1 cellular context compared by ENCODE assay signal in the genomic region with DNA sequence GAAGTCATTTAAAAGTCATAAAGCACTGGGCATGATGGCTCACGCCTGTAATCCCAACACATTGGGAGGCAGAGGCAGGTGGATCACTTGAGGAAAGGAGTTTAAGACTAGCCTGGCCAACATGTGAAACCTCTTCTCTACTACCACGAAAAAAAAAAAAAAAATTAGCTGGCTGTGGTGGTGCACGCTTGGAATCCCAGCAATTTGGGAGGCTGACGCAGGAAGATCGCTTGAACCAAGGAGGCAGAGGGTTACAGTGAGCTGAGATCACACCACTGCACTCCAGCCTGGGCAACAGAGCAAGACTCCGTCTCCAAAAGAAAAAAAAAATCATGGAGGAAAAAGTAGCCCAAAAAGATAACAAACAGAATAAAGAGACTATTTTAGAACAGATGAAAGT.
TF ChIP-seq lines count a peak whose summit lies in the region.

No MANE protein-coding gene starts in this region.

TF ChIP-seq in K562, 482 proteins besides CTCF, POLR2A, EP300 and RAD21:
- TF ChIP-seq BRCA1 (IDR thresholded peaks at IDR 0.05) (no peak), BRCA1 (CRISPR knock-in tag; IDR thresholded peaks at IDR 0.05) (no peak), YY1 (IDR thresholded peaks at IDR 0.05; ENCODE audit: borderline replicate concordance in 1 of 3, control insufficient read depth in 1 of 3, extremely low read depth in 1 of 3, insufficient read depth in 3 of 3, insufficient read length in 1 of 3, insufficient replicate concordance in 2 of 3, low read depth in 1 of 3, low read length in 2 of 3) (no peak), ZC3H8 (IDR thresholded peaks at IDR 0.05) (no peak)
